1 cellular context compared by ENCODE assay signal in the genomic region with DNA sequence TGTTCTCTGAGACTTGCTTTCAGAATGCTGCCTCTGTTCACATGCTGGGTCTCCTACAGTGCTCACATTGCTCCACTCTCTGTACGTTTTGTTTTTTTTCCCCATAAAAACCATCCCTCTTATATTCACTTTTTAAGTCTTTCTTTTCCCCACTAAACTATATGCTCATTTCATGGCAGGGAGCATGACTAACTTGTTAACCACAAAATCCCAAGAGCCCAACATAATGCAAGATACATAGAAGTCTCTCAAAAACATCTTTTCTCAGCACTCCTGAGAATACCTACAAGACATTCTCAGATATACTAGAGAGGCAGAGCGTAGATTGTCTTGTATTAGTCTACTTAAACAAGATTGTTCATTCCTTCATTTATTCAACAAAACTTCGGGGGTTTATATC.
TF ChIP-seq lines count a peak whose summit lies in the region.

No MANE protein-coding gene starts in this region.

TF ChIP-seq in K562, 482 proteins besides CTCF, POLR2A, EP300 and RAD21 (continued from another document):
- TF ChIP-seq IRF1 (CRISPR knock-in tag; IDR thresholded peaks at IDR 0.05; ENCODE audit: borderline replicate concordance) (no peak), HCFC1 (IDR thresholded peaks at IDR 0.05; ENCODE audit: low read depth, low read length) (no peak), ZNF696 (CRISPR knock-in tag; conservative IDR thresholded peaks at IDR 0.05) (no peak), EZH2 (IDR thresholded peaks at IDR 0.05; ENCODE audit: borderline replicate concordance, low read depth, low read length) (no peak), WHSC1 (IDR thresholded peaks at IDR 0.05; ENCODE audit: low read length) (no peak)
